29 cellular contexts compared by ENCODE assay signal in genomic region chr11:59188954-59189353, GRCh38. TPM values are rescaled to one million over a fixed set of nuclear protein-coding genes. Genes with fewer than 3 reads are reported as not detected.
A peak's percentile ranks its signal among the peaks of the same experiment; 100 is the strongest.
DNase-seq lines count a peak whose midpoint lies in the region; ATAC-seq and TF ChIP-seq lines count a peak whose summit lies in the region.
"Had no signal": no experiment of that assay in that cellular context is flagged by ENCODE, and none has a peak within 500 bp of the region (broad histone marks: within the 10 kb centered on the region; RNA-seq: fewer than 3 reads in every experiment).

No MANE protein-coding gene starts in this region.

- H3K4me2 ChIP-seq in mesenchymal stem cell (ENCODE audit: low read length, poor library complexity, severe bottlenecking), result no peak overlapping the region

- ATAC-seq in HG02623 (IDR thresholded peaks at IDR 0.05; ENCODE audit: unreplicated experiment), result no peak
- no peak for ATAC-seq in natural killer cell
- ATAC-seq: Panc1 had no signal

- no peak overlapping the region for H4K91ac ChIP-seq in mesenchymal stem cell (ENCODE audit: low read length)

- DNase-seq in GM03348 (ENCODE audit: low spot score) (peak; percentile 19), adipocyte (ENCODE audit: low read depth) (no peak), mesothelial cell of epicardium (ENCODE audit: low spot score in 2 of 2, unreplicated experiment in 2 of 2) (no peak), stomach (no peak), epidermal melanocyte (ENCODE audit: insufficient read length, low spot score) (no peak), mesenchymal stem cell (no peak), natural killer cell (no peak)
- DNase-seq: ACHN; activated CD4-positive, alpha-beta T cell treated with anti-CD3 and anti-CD28 coated beads, Interleukin-2, amount 50 U/mL, for 1 hour; activated naive CD4-positive, alpha-beta T cell treated with Interleukin-2 at 50 U/mL for 16 hours; amniotic stem cell; COR-L47; DMS79 treated with DMSO at 0.1 percent for 48 hours; effector memory CD4-positive, alpha-beta T cell; foreskin melanocyte; naive B cell; NCI-H1417 treated with DMSO at 0.1 percent for 48 hours; NCI-H2081 treated with DMSO at 0.1 percent for 48 hours; NCI-H446; NK-92 treated with Interleukin-12 subunit alpha and Interleukin-12 subunit beta, amount 100 ng/mL, for 24 hours; SHP77; stimulated activated CD4-positive, alpha-beta T cell treated with anti-CD3 and anti-CD28 coated beads, Interleukin-2, amount 100 ng/mL, for 24 hours; SW 1271; T1000 had no signal

- no peaks in the 10 kb centered on the region for H3K79me1 ChIP-seq in mesenchymal stem cell (replicated peaks; ENCODE audit: low read length, poor library complexity, severe bottlenecking)

- no peak overlapping the region for H2BK5ac ChIP-seq in mesenchymal stem cell (ENCODE audit: low read depth, low read length, poor library complexity, severe bottlenecking)

- no peak overlapping the region for H2BK15ac ChIP-seq in mesenchymal stem cell (ENCODE audit: low read depth, poor library complexity, severe bottlenecking)

- H3K4me1 ChIP-seq in adipocyte (ENCODE audit: control insufficient read depth, insufficient read depth, low read length), result peaks cover 66% of the 10 kb centered on the region
- peaks cover 42 to 70% (median 61%) of the 10 kb centered on the region in 4 donors for H3K4me1 ChIP-seq in stomach
- H3K4me1 ChIP-seq in mesenchymal stem cell (ENCODE audit: control insufficient read depth, insufficient read depth, low read depth, low read length), result no peaks in the 10 kb centered on the region

- WGBS in stomach, 5 donors, result 75 to 85% (median 81%) methylated on average over 4 of the region's 4 CpGs
- 74% methylated on average over 4 of the region's 4 CpGs for WGBS in mesenchymal stem cell

- H2BK12ac ChIP-seq in mesenchymal stem cell (ENCODE audit: low read length in 2 of 2), result no peak overlapping the region

- H3K4me3 ChIP-seq in adipocyte (ENCODE audit: low read length), result no peak overlapping the region
- no peak overlapping the region for H3K4me3 ChIP-seq in stomach
- H3K4me3 ChIP-seq in mesenchymal stem cell (ENCODE audit: insufficient read depth in 1 of 2, low read depth in 1 of 2, low read length in 2 of 2), result no peak overlapping the region
- H3K4me3 ChIP-seq: BLaER1 treated with 17β-estradiol and CSF1 and Interleukin-3, amounts not matched to agents 10 nM and 100 nM; esophagus muscularis mucosa had no signal

- no peak for TF ChIP-seq EP300 in stomach (IDR thresholded peaks at IDR 0.05)

- no peak overlapping the region for H3K18ac ChIP-seq in mesenchymal stem cell (ENCODE audit: low read depth in 1 of 2, low read length in 2 of 2)

- H3K27me3 ChIP-seq in adipocyte (replicated peaks; ENCODE audit: control insufficient read depth, insufficient read depth, low read length) (no peaks in the 10 kb centered on the region), stomach (no peaks in the 10 kb centered on the region), mesenchymal stem cell (ENCODE audit: control insufficient read depth in 1 of 2, insufficient read depth in 1 of 2, low read length in 2 of 2) (peaks cover 0 to 21% of the 10 kb centered on the region in 2 experiments)
- H3K27me3 ChIP-seq: esophagus muscularis mucosa had no signal

- no peaks in the 10 kb centered on the region for H3K27me3 Mint-ChIP-seq in mesothelial cell of epicardium (ENCODE audit: low read depth)
- peaks cover 0 to 8% of the 10 kb centered on the region in 2 donors for H3K27me3 Mint-ChIP-seq in natural killer cell (ENCODE audit: low read depth in 2 of 2)
- H3K27me3 Mint-ChIP-seq: naive B cell had no signal

- H3K4me3 Mint-ChIP-seq in mesothelial cell of epicardium (no peak overlapping the region), natural killer cell (no peak overlapping the region)
- H3K4me3 Mint-ChIP-seq: naive B cell had no signal

- TF ChIP-seq POLR2A in stomach (IDR thresholded peaks at IDR 0.05), result no peak

- H3K4me1 Mint-ChIP-seq in mesothelial cell of epicardium (peaks cover 25% of the 10 kb centered on the region), natural killer cell (no peaks in the 10 kb centered on the region)

- H3K9me3 Mint-ChIP-seq in mesothelial cell of epicardium (no peaks in the 10 kb centered on the region), natural killer cell (no peaks in the 10 kb centered on the region)
- H3K9me3 Mint-ChIP-seq: naive B cell had no signal

- H2AK5ac ChIP-seq in mesenchymal stem cell (ENCODE audit: low read length, severe bottlenecking), result no peak overlapping the region

- no peak overlapping the region for H4K8ac ChIP-seq in mesenchymal stem cell (ENCODE audit: low read length)

- peak overlapping the region; percentile 26 for H3K9ac ChIP-seq in adipocyte (ENCODE audit: low read length)
- H3K9ac ChIP-seq in mesenchymal stem cell (ENCODE audit: low read length), result no peak overlapping the region
- H3K9ac ChIP-seq: BLaER1 treated with 17β-estradiol and CSF1 and Interleukin-3, amounts not matched to agents 10 nM and 100 nM had no signal

- H3K27ac ChIP-seq in stomach (peak overlapping the region in 4 of 5 donors; percentile 1 to 64 (median 24)), mesenchymal stem cell (ENCODE audit: low read length, poor library complexity, severe bottlenecking) (no peak overlapping the region)
- H3K27ac ChIP-seq: BLaER1 treated with 17β-estradiol and CSF1 and Interleukin-3, amounts not matched to agents 10 nM and 100 nM; esophagus muscularis mucosa had no signal

- H3K14ac ChIP-seq in mesenchymal stem cell (ENCODE audit: low read length in 2 of 2), result no peak overlapping the region

- H3K36me3 ChIP-seq in adipocyte (ENCODE audit: control insufficient read depth, insufficient read depth, low read length, severe bottlenecking) (peaks cover 38% of the 10 kb centered on the region), stomach (peaks cover 11 to 51% (median 42%) of the 10 kb centered on the region in 4 donors), mesenchymal stem cell (ENCODE audit: control insufficient read depth in 1 of 2, insufficient read depth in 2 of 2, low read depth in 1 of 2, low read length in 2 of 2) (no peaks in the 10 kb centered on the region)

- H3K36me3 Mint-ChIP-seq in mesothelial cell of epicardium, result peaks cover 35% of the 10 kb centered on the region
- no peaks in the 10 kb centered on the region for H3K36me3 Mint-ChIP-seq in natural killer cell

- TF ChIP-seq CTCF in mesothelial cell of epicardium (IDR thresholded peaks at IDR 0.05; ENCODE audit: unreplicated experiment), result no peak
- no peak for TF ChIP-seq CTCF in stomach (IDR thresholded peaks at IDR 0.05)
- TF ChIP-seq CTCF in natural killer cell (IDR thresholded peaks at IDR 0.05), result no peak

- no peak overlapping the region for H3K23ac ChIP-seq in mesenchymal stem cell (ENCODE audit: low read length in 2 of 2)

- H3K27ac Mint-ChIP-seq in mesothelial cell of epicardium, result peak overlapping the region; percentile 35
- no peak overlapping the region for H3K27ac Mint-ChIP-seq in natural killer cell

- H2AFZ ChIP-seq in mesenchymal stem cell (ENCODE audit: low read depth, low read length), result no peak overlapping the region

- H3K4ac ChIP-seq in mesenchymal stem cell (ENCODE audit: low read depth in 1 of 2, low read length in 2 of 2), result no peak overlapping the region

- H3K9me3 ChIP-seq in adipocyte (ENCODE audit: control insufficient read depth, low read length), result no peaks in the 10 kb centered on the region
- no peaks in the 10 kb centered on the region for H3K9me3 ChIP-seq in stomach
- no peaks in the 10 kb centered on the region for H3K9me3 ChIP-seq in mesenchymal stem cell (ENCODE audit: control insufficient read depth, low read length)
- H3K9me3 ChIP-seq: BLaER1 treated with 17β-estradiol and CSF1 and Interleukin-3, amounts not matched to agents 10 nM and 100 nM; esophagus muscularis mucosa had no signal

- no peak overlapping the region for H2BK120ac ChIP-seq in mesenchymal stem cell (ENCODE audit: low read depth, low read length)

- intact Hi-C loops in stomach (cut with DNase I; ENCODE audit: low total_unique reads), result no loop called here
- intact Hi-C loops in natural killer cell (cut with micrococcal nuclease), result no loop called here

RNA-seq across cellular contexts. Expression of gene DTX4, which starts 17.0 kb away (rescaled TPM):
- 37.7 to 42.3 TPM (median 39.4 TPM) in 3 replicates for total RNA-seq in mesothelial cell of epicardium
- 10 to 100 TPM; 16.8 to 58.0 (median 38.6) TPM for total RNA-seq in stomach
- polyA plus RNA-seq in stomach, result 10 to 100 TPM in 2 of 3 donors, 1 to 10 TPM in 1; 5.4 to 15.0 (median 13.5) TPM
- polyA plus RNA-seq in mesenchymal stem cell (2013, experiment 1 of 2), result 1.8 TPM
- polyA plus RNA-seq in mesenchymal stem cell (2013, experiment 2 of 2), result 2.0 TPM
- total RNA-seq in natural killer cell, result under 1 TPM; 0.21 to 0.90 (median 0.59) TPM

RNA-seq across cellular contexts. Expression of gene MPEG1, which starts 23.8 kb away (rescaled TPM):
- total RNA-seq in mesothelial cell of epicardium, result not detected in 3 replicates
- total RNA-seq in stomach, result 10 to 100 TPM in 3 of 5 donors, 1 to 10 TPM in 1, not detected in 1; 5.3 to 18.4 (median 16.1) TPM
- 1 to 10 TPM; 1.4 to 5.2 (median 5.0) TPM for polyA plus RNA-seq in stomach
- not detected for polyA plus RNA-seq in mesenchymal stem cell (2013, experiment 1 of 2)
- polyA plus RNA-seq in mesenchymal stem cell (2013, experiment 2 of 2), result not detected
- total RNA-seq in natural killer cell, result 10 to 100 TPM; 11.1 to 20.0 (median 19.6) TPM
- total RNA-seq: osteocyte had no signal

RNA-seq across cellular contexts. Expression of gene FAM111A, which starts 46.3 kb away (rescaled TPM):
- 40.5 to 41.7 TPM (median 40.8 TPM) in 3 replicates for total RNA-seq in mesothelial cell of epicardium
- 10 to 100 TPM; 13.6 to 78.2 (median 41.5) TPM for total RNA-seq in stomach
- polyA plus RNA-seq in stomach, result 10 to 100 TPM in 1 of 3 donors, 1 to 10 TPM in 2; 8.9 to 20.7 (median 9.7) TPM
- 22.2 TPM for polyA plus RNA-seq in mesenchymal stem cell (2013, experiment 1 of 2)
- polyA plus RNA-seq in mesenchymal stem cell (2013, experiment 2 of 2), result 20.8 TPM
- total RNA-seq in natural killer cell, result 100 to 1,000 TPM in 2 of 3 donors, 10 to 100 TPM in 1; 93.7 to 125 (median 102) TPM

Comparison
In these comparisons a context has a peak if more than half of its experiments do, and no peak if none do; other contexts are left out.
1. RNA of gene DTX4, which starts 17.0 kb away (total RNA-seq): 16.8 to 58.0 TPM in stomach and 37.7 to 42.3 TPM in mesothelial cell of epicardium; 0.21 to 0.90 TPM in natural killer cell; every median in the first group is over 4 times any median in the second.